Comparison of ENCODE assay signal across 17 cellular contexts in genomic region chr15:75763137-75763611, GRCh38. TPM values are rescaled to one million over a fixed set of nuclear protein-coding genes. Genes with fewer than 3 reads are reported as not detected.
A peak's percentile ranks its signal among the peaks of the same experiment; 100 is the strongest.
DNase-seq lines count a peak whose midpoint lies in the region; ATAC-seq lines count a peak whose summit lies in the region.
"Had no signal": no experiment of that assay in that cellular context is flagged by ENCODE, and none has a peak within 500 bp of the region (broad histone marks: within the 10 kb centered on the region; RNA-seq: fewer than 3 reads in every experiment).

No MANE protein-coding gene starts in this region.

- POLR2A ChIA-PET in activated CD8-positive, alpha-beta T cell treated with anti-CD3 and anti-CD28 coated beads, Interleukin-2, amount 10 ng/mL, durations not matched to agents 7 days and 5 days (lab: Charles Lee), result interaction anchor here (0.6 kb wide), 1 partner anchor 20 kb away, joined by 3 read pairs; no protein-coding TSS in a partner anchor

- H3K27me3 Mint-ChIP-seq in activated CD8-positive, alpha-beta T cell treated with anti-CD3 and anti-CD28 coated beads, Interleukin-2, amount 10 ng/mL, durations not matched to agents 7 days and 5 days (ENCODE audit: low read depth), result no peaks in the 10 kb centered on the region
- H3K27me3 Mint-ChIP-seq: B cell had no signal

- peak; percentile 25 for DNase-seq in activated effector memory CD4-positive, alpha-beta T cell treated with anti-CD3 and anti-CD28 coated beads, Interleukin-2, amount 50 U/mL, for 16 hours
- no peak for DNase-seq in activated effector memory CD4-positive, alpha-beta T cell treated with Interleukin-2 at 50 U/mL for 16 hours
- DNase-seq in mesenteric fat pad (ENCODE audit: low spot score) (peak; percentile 79), posterior vena cava (ENCODE audit: low spot score) (peak; percentile 67)
- DNase-seq in stimulated activated CD8-positive, alpha-beta memory T cell treated with anti-CD3 and anti-CD28 coated beads, Interleukin-4, amount 100 ng/mL, for 48 hours, result peak; percentile 12
- DNase-seq in activated CD8-positive, alpha-beta T cell treated with anti-CD3 and anti-CD28 coated beads, Interleukin-2, amount 10 ng/mL, durations not matched to agents 7 days and 5 days, result no peak
- DNase-seq in stimulated activated CD4-positive, alpha-beta T cell treated with anti-CD3 and anti-CD28 coated beads, Interleukin-15, amount 100 ng/mL, for 24 hours, result no peak
- DNase-seq: Calu3; CD4-positive, alpha-beta memory T cell; COR-L47; DMS153; DND-41; GM23248; H7; HCEC 1CT had no signal

- intact Hi-C loops in posterior vena cava (cut with DNase I), result loop anchor here in 1 of 2 donors (5.0 kb wide), 1 partner anchor 1131 kb away; no protein-coding TSS in a partner anchor

- no peak overlapping the region for H3K4me3 Mint-ChIP-seq in activated CD8-positive, alpha-beta T cell treated with anti-CD3 and anti-CD28 coated beads, Interleukin-2, amount 10 ng/mL, durations not matched to agents 7 days and 5 days
- H3K4me3 Mint-ChIP-seq: B cell; CD4-positive, alpha-beta memory T cell had no signal

- H3K36me3 Mint-ChIP-seq in activated CD8-positive, alpha-beta T cell treated with anti-CD3 and anti-CD28 coated beads, Interleukin-2, amount 10 ng/mL, durations not matched to agents 7 days and 5 days (ENCODE audit: low read depth), result no peaks in the 10 kb centered on the region
- H3K36me3 Mint-ChIP-seq: CD4-positive, alpha-beta memory T cell had no signal

- H3K27ac Mint-ChIP-seq in activated CD8-positive, alpha-beta T cell treated with anti-CD3 and anti-CD28 coated beads, Interleukin-2, amount 10 ng/mL, durations not matched to agents 7 days and 5 days, result no peak overlapping the region
- H3K27ac Mint-ChIP-seq: B cell had no signal

- no peak for ATAC-seq in GM21576 (IDR thresholded peaks at IDR 0.05; ENCODE audit: unreplicated experiment)
- ATAC-seq in activated CD8-positive, alpha-beta T cell treated with anti-CD3 and anti-CD28 coated beads, Interleukin-2, amount 10 ng/mL, durations not matched to agents 7 days and 5 days, result no peak

- CTCF ChIA-PET in activated CD8-positive, alpha-beta T cell treated with anti-CD3 and anti-CD28 coated beads, Interleukin-2, amount 10 ng/mL, durations not matched to agents 7 days and 5 days (lab: Charles Lee), result no interaction called here

- no peaks in the 10 kb centered on the region for H3K9me3 Mint-ChIP-seq in activated CD8-positive, alpha-beta T cell treated with anti-CD3 and anti-CD28 coated beads, Interleukin-2, amount 10 ng/mL, durations not matched to agents 7 days and 5 days (ENCODE audit: insufficient read depth)
- H3K9me3 Mint-ChIP-seq: CD4-positive, alpha-beta memory T cell had no signal

- peaks cover 13% of the 10 kb centered on the region for H3K4me1 Mint-ChIP-seq in activated CD8-positive, alpha-beta T cell treated with anti-CD3 and anti-CD28 coated beads, Interleukin-2, amount 10 ng/mL, durations not matched to agents 7 days and 5 days (ENCODE audit: low read depth)

RNA-seq across cellular contexts. Expression of gene CSPG4, which starts 50.5 kb away (rescaled TPM):
- total RNA-seq in mesenteric fat pad, result 105 TPM
- 100 to 1,000 TPM in 1 of 2 donors, 10 to 100 TPM in 1; 90.4 to 134 TPM for total RNA-seq in posterior vena cava
- not detected for total RNA-seq in activated CD8-positive, alpha-beta T cell treated with anti-CD3 and anti-CD28 coated beads, Interleukin-2, amount 10 ng/mL, durations not matched to agents 7 days and 5 days
- total RNA-seq: Calu3; CD4-positive, alpha-beta memory T cell had no signal

Comparison
In these comparisons a context has a peak if more than half of its experiments do, and no peak if none do; other contexts are left out.
1. DNase-seq: peak in activated effector memory CD4-positive, alpha-beta T cell treated with anti-CD3 and anti-CD28 coated beads, Interleukin-2, amount 50 U/mL, for 16 hours (single experiment), mesenteric fat pad (single experiment), posterior vena cava (single experiment) and stimulated activated CD8-positive, alpha-beta memory T cell treated with anti-CD3 and anti-CD28 coated beads, Interleukin-4, amount 100 ng/mL, for 48 hours (single experiment); none in activated effector memory CD4-positive, alpha-beta T cell treated with Interleukin-2 at 50 U/mL for 16 hours (single experiment), activated CD8-positive, alpha-beta T cell treated with anti-CD3 and anti-CD28 coated beads, Interleukin-2, amount 10 ng/mL, durations not matched to agents 7 days and 5 days (single experiment) and stimulated activated CD4-positive, alpha-beta T cell treated with anti-CD3 and anti-CD28 coated beads, Interleukin-15, amount 100 ng/mL, for 24 hours (single experiment).
2. RNA of gene CSPG4, which starts 50.5 kb away (total RNA-seq): 90.4 to 134 TPM in posterior vena cava and 105 TPM in mesenteric fat pad (single experiment); not detected in activated CD8-positive, alpha-beta T cell treated with anti-CD3 and anti-CD28 coated beads, Interleukin-2, amount 10 ng/mL, durations not matched to agents 7 days and 5 days; every median in the first group is over 10 times any median in the second.